8 cellular contexts compared by ENCODE assay signal in genomic region chr3:113040231-113040630, GRCh38.
"Had no signal": no experiment of that assay in that cellular context is flagged by ENCODE, and none has a peak within 500 bp of the region (broad histone marks: within the 10 kb centered on the region; RNA-seq: fewer than 3 reads in every experiment).

No MANE protein-coding gene starts in this region.

- H3K4me3 ChIP-seq: GM23338, K562 had no signal

- H3K4me2 ChIP-seq: GM23338 had no signal

- H3K27ac ChIP-seq: HL-60 had no signal

- FAIRE-seq: H1, H54, K562 had no signal

- ATAC-seq: GM23338, K562 had no signal

- DNase-seq: H9, HCEC 1CT, IMR-90 had no signal

- H2AFZ ChIP-seq: GM23338 had no signal
